Comparison of ENCODE assay signal across 9 cellular contexts in genomic region chr3:10327592-10327991, GRCh38. TPM values are rescaled to one million over a fixed set of nuclear protein-coding genes. Genes with fewer than 3 reads are reported as not detected.
"Had no signal": no experiment of that assay in that cellular context is flagged by ENCODE, and none has a peak within 500 bp of the region (broad histone marks: within the 10 kb centered on the region; RNA-seq: fewer than 3 reads in every experiment).

No MANE protein-coding gene starts in this region.

- H3K4me2 ChIP-seq: GM23338 had no signal

- ATAC-seq: GM23338, HCT116, HepG2 had no signal

- H3K4me3 ChIP-seq: GM23338, HAP-1 had no signal

- FAIRE-seq: H1, H54, HepG2 had no signal

- H3K9me3 ChIP-seq: HAP-1 had no signal

- H2AFZ ChIP-seq: GM23338 had no signal

- DNase-seq: HFFc6, KG1 had no signal

- H3K36me3 ChIP-seq: HAP-1 had no signal

- H3K4me1 ChIP-seq: HAP-1 had no signal

- H3K27ac ChIP-seq: HL-60 had no signal

RNA-seq across cellular contexts. Expression of gene GHRL, which starts 34.8 kb away (rescaled TPM):
- total RNA-seq: GM23338 had no signal
- polyA plus RNA-seq: HepG2 had no signal
